ENCODE assay signal across 13 cellular contexts in genomic region chr13:46759861-46760260, GRCh38.
DNase-seq lines count a peak whose midpoint lies in the region; ATAC-seq and TF ChIP-seq lines count a peak whose summit lies in the region.
"Had no signal": no experiment of that assay in that cellular context is flagged by ENCODE, and none has a peak within 500 bp of the region (broad histone marks: within the 10 kb centered on the region; RNA-seq: fewer than 3 reads in every experiment).

No MANE protein-coding gene starts in this region.

- H3K4me3 ChIP-seq in coronary artery = no peak overlapping the region

- DNase-seq in NCI-H2196 treated with DMSO at 0.1 percent for 48 hours (lab: John Stamatoyannopoulos, UW; ENCODE audit: unreplicated experiment) (peak; percentile 11), coronary artery (ENCODE audit: low spot score) (no peak), NCI-H2081 (lab: John Stamatoyannopoulos, UW) (no peak)
- DNase-seq: CD8-positive, alpha-beta T cell; NCI-H1105; NK-92 treated with Interleukin-12 subunit alpha and Interleukin-12 subunit beta, amount 100 ng/mL, for 24 hours; nucleus accumbens; stimulated activated CD4-positive, alpha-beta T cell treated with anti-CD3 and anti-CD28 coated beads, Interleukin-4, amount 100 ng/mL, for 1 hour had no signal

- TF ChIP-seq CTCF in C4-2B (conservative IDR thresholded peaks at IDR 0.05) = no peak
- TF ChIP-seq CTCF in coronary artery (IDR thresholded peaks at IDR 0.05) = no peak
- no peak for TF ChIP-seq CTCF in nephron (IDR thresholded peaks at IDR 0.05; ENCODE audit: unreplicated experiment in 3 of 3)

- H3K27me3 Mint-ChIP-seq in nephron (ENCODE audit: low read depth) = no peaks in the 10 kb centered on the region

- H3K27ac ChIP-seq in C4-2B (peak overlapping the region; percentile 92; the same call in 1 of the 2 replicates), coronary artery (peak overlapping the region; percentile 63 to 72)

- no peaks in the 10 kb centered on the region for H3K36me3 Mint-ChIP-seq in nephron (ENCODE audit: low read depth)
- H3K36me3 Mint-ChIP-seq: CD8-positive, alpha-beta T cell had no signal

- H3K9me3 Mint-ChIP-seq in nephron = no peaks in the 10 kb centered on the region
- H3K9me3 Mint-ChIP-seq: CD8-positive, alpha-beta T cell had no signal

- peaks cover 14% of the 10 kb centered on the region for H3K4me1 Mint-ChIP-seq in nephron

- H3K27ac Mint-ChIP-seq in nephron = peak overlapping the region in 2 of 3 experiments; percentile 58 to 84
- H3K27ac Mint-ChIP-seq: CD8-positive, alpha-beta T cell had no signal

- no peak overlapping the region for H3K4me3 Mint-ChIP-seq in nephron
- H3K4me3 Mint-ChIP-seq: CD8-positive, alpha-beta T cell had no signal

- ATAC-seq in HG02642 (IDR thresholded peaks at IDR 0.05; ENCODE audit: poor library complexity, unreplicated experiment) (no peak), HG03095 (IDR thresholded peaks at IDR 0.05; ENCODE audit: unreplicated experiment) (no peak), GM19467 (IDR thresholded peaks at IDR 0.05; ENCODE audit: unreplicated experiment) (no peak)
- ATAC-seq: CD8-positive, alpha-beta T cell had no signal
